Comparison of ENCODE assay signal across 1 cellular context in the genomic region with DNA sequence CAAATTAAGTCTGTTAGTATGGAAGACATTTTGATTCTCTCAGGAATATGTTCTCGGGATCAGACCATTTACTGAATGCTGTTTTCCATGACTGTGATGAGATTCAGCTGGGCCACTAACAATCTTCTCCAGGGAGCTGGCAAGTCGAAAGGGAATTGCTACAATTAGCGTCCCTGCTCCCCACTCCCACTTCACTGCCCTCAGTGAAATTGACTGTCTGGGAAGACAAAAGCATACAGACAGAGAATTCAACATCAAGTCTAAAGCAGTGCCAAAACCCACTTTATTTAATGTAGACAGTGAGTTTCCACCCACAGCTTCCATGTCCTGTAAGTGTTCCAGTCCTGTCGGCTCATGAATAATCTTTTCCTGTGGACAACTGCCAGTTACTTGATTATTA.
TF ChIP-seq lines count a peak whose summit lies in the region.

No MANE protein-coding gene starts in this region.

TF ChIP-seq in IMR-90, 13 proteins besides CTCF, POLR2A, EP300 and RAD21:
- TF ChIP-seq MXI1 (IDR thresholded peaks at IDR 0.05; ENCODE audit: borderline replicate concordance, low read depth, low read length) (no peak), MAZ (IDR thresholded peaks at IDR 0.05; ENCODE audit: borderline replicate concordance, low read depth, low read length) (no peak), ELK1 (IDR thresholded peaks at IDR 0.05; ENCODE audit: borderline replicate concordance, low read depth, low read length) (no peak)
- TF ChIP-seq, protein P1, sequence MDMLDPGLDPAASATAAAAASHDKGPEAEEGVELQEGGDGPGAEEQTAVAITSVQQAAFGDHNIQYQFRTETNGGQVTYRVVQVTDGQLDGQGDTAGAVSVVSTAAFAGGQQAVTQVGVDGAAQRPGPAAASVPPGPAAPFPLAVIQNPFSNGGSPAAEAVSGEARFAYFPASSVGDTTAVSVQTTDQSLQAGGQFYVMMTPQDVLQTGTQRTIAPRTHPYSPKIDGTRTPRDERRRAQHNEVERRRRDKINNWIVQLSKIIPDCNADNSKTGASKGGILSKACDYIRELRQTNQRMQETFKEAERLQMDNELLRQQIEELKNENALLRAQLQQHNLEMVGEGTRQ (IDR thresholded peaks at IDR 0.05; ENCODE audit: low read depth, low read length) = no peak
